In genomic region chr4:177250056-177250696, GRCh38 we compare ENCODE assay signal across 8 cellular contexts. TPM values are rescaled to one million over a fixed set of nuclear protein-coding genes. Genes with fewer than 3 reads are reported as not detected.
DNase-seq lines count a peak whose midpoint lies in the region; ATAC-seq and TF ChIP-seq lines count a peak whose summit lies in the region.

No MANE protein-coding gene starts in this region.

- H3K27ac ChIP-seq in dorsolateral prefrontal cortex = no peak overlapping the region
- no peak overlapping the region for H3K27ac ChIP-seq in lung (ENCODE audit: low read depth in 1 of 2, low read length in 1 of 2)

- ATAC-seq in GM18861 (IDR thresholded peaks at IDR 0.05; ENCODE audit: unreplicated experiment) (peak; percentile 98), HG03045 (IDR thresholded peaks at IDR 0.05; ENCODE audit: unreplicated experiment) (peak; percentile 95), lung (ENCODE audit: insufficient read depth, low FRiP score) (peak; percentile 92)

- H3K4me3 ChIP-seq in dorsolateral prefrontal cortex (no peak overlapping the region), lung (no peak overlapping the region)

- no peaks in the 10 kb centered on the region for H3K36me3 ChIP-seq in lung (ENCODE audit: control insufficient read depth in 2 of 2, insufficient read depth in 2 of 2, low read length in 2 of 2)

- intact Hi-C loops in dorsolateral prefrontal cortex (cut with DNase I) = loop anchor here (2.0 kb wide), 2 partner anchors 65 to 89 kb away; no protein-coding TSS in a partner anchor

- H3K27me3 ChIP-seq in dorsolateral prefrontal cortex = no peaks in the 10 kb centered on the region
- H3K27me3 ChIP-seq in lung (ENCODE audit: control insufficient read depth, insufficient read depth) = no peaks in the 10 kb centered on the region

- peak; percentile 27 to 91 (median 76) for TF ChIP-seq CTCF in dorsolateral prefrontal cortex (IDR thresholded peaks at IDR 0.05 in 54 of 56, conservative IDR thresholded peaks at IDR 0.05 in 2 of 56; ENCODE audit: low read depth in 1 of 56, partially characterized antibody in 56 of 56)
- TF ChIP-seq CTCF in lung (IDR thresholded peaks at IDR 0.05; ENCODE audit: control extremely low read depth, extremely low read depth) = peak; percentile 94

- no peaks in the 10 kb centered on the region for H3K9me3 ChIP-seq in lung (ENCODE audit: control insufficient read depth in 2 of 2, insufficient read depth in 1 of 2, low read length in 1 of 2)

- DNase-seq in AG08395 (ENCODE audit: low spot score) = peak; percentile 71
- peak; percentile 33 for DNase-seq in NCI-H526 treated with DMSO at 0.1 percent for 48 hours (lab: John Stamatoyannopoulos, UW)
- DNase-seq in activated CD4-positive, alpha-beta T cell treated with anti-CD3 and anti-CD28 coated beads, Interleukin-2, amount 50 U/mL, for 4 hours = peak; percentile 40 to 41
- peak in 9 of 10 donors; percentile 10 to 82 (median 59) for DNase-seq in dorsolateral prefrontal cortex
- peak; percentile 67 for DNase-seq in lung (ENCODE audit: low spot score)
- peak; percentile 17 for DNase-seq in stimulated activated CD8-positive, alpha-beta memory T cell treated with anti-CD3 and anti-CD28 coated beads, Interleukin-15, amount 100 ng/mL, for 1 hour (ENCODE audit: low read depth)

- 14 to 15% methylated on average over 15 of the region's 15 CpGs for WGBS in lung, 2 donors

- H3K4me1 ChIP-seq in lung (ENCODE audit: control insufficient read depth in 2 of 2, insufficient read depth in 2 of 2, low read length in 2 of 2) = no peaks in the 10 kb centered on the region

RNA-seq across cellular contexts. Expression of gene NEIL3, which starts 59.5 kb away (rescaled TPM):
- total RNA-seq in dorsolateral prefrontal cortex = under 1 TPM in 19 of 120 experiments, not detected in 101; 0.18 to 0.67 (median 0.29) TPM
- 1 to 10 TPM in 1 of 2 donors, under 1 TPM in 1; 0.37 to 2.0 TPM for total RNA-seq in lung
- polyA plus RNA-seq in lung = under 1 TPM; 0.22 to 0.28 TPM

Comparison
In these comparisons a context has a peak if more than half of its experiments do, and no peak if none do; other contexts are left out.
1. DNase-seq: peak in every context shown above with its lines; median percentile 71 in AG08395; 67 in lung; 59 in dorsolateral prefrontal cortex; 40 in activated CD4-positive, alpha-beta T cell treated with anti-CD3 and anti-CD28 coated beads, Interleukin-2, amount 50 U/mL, for 4 hours; 33 in NCI-H526 treated with DMSO at 0.1 percent for 48 hours; 17 in stimulated activated CD8-positive, alpha-beta memory T cell treated with anti-CD3 and anti-CD28 coated beads, Interleukin-15, amount 100 ng/mL, for 1 hour.